Comparison of ENCODE assay signal across 1 cellular context in the genomic region with DNA sequence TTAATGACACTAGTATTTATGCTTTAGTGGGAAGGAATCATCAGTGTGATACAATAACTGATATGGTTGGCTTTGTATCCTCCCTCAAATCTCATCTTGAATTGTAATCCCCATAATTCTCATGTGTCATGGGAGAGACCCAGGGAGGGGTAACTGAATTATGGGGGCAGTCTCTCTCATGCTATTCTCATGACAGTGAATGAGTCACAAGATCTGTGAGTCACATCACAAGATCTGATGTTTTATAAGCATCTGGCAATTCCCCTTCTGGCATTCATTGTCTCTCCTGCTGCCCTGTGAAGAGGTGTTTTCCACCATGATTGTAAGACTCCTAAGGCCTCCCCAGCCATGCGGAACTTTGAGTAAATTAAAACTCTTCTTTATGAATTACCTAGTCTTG.
TF ChIP-seq lines count a peak whose summit lies in the region.

No MANE protein-coding gene starts in this region.

TF ChIP-seq in GM23338, 12 proteins besides CTCF, POLR2A, EP300 and RAD21 (continued from another document):
- TF ChIP-seq POLR2AphosphoS5 (IDR thresholded peaks at IDR 0.05; ENCODE audit: low read depth) (no peak), STAT1 (IDR thresholded peaks at IDR 0.05; ENCODE audit: unreplicated experiment) (no peak), CREB1 (CRISPR knock-in tag; IDR thresholded peaks at IDR 0.05; ENCODE audit: low read depth) (no peak), ZNF114 (CRISPR knock-in tag; IDR thresholded peaks at IDR 0.05) (no peak), EZH2 (IDR thresholded peaks at IDR 0.05; ENCODE audit: low read depth, unreplicated experiment) (no peak), NANOG (IDR thresholded peaks at IDR 0.05; ENCODE audit: borderline replicate concordance) (no peak)
- TF ChIP-seq, protein P1, sequence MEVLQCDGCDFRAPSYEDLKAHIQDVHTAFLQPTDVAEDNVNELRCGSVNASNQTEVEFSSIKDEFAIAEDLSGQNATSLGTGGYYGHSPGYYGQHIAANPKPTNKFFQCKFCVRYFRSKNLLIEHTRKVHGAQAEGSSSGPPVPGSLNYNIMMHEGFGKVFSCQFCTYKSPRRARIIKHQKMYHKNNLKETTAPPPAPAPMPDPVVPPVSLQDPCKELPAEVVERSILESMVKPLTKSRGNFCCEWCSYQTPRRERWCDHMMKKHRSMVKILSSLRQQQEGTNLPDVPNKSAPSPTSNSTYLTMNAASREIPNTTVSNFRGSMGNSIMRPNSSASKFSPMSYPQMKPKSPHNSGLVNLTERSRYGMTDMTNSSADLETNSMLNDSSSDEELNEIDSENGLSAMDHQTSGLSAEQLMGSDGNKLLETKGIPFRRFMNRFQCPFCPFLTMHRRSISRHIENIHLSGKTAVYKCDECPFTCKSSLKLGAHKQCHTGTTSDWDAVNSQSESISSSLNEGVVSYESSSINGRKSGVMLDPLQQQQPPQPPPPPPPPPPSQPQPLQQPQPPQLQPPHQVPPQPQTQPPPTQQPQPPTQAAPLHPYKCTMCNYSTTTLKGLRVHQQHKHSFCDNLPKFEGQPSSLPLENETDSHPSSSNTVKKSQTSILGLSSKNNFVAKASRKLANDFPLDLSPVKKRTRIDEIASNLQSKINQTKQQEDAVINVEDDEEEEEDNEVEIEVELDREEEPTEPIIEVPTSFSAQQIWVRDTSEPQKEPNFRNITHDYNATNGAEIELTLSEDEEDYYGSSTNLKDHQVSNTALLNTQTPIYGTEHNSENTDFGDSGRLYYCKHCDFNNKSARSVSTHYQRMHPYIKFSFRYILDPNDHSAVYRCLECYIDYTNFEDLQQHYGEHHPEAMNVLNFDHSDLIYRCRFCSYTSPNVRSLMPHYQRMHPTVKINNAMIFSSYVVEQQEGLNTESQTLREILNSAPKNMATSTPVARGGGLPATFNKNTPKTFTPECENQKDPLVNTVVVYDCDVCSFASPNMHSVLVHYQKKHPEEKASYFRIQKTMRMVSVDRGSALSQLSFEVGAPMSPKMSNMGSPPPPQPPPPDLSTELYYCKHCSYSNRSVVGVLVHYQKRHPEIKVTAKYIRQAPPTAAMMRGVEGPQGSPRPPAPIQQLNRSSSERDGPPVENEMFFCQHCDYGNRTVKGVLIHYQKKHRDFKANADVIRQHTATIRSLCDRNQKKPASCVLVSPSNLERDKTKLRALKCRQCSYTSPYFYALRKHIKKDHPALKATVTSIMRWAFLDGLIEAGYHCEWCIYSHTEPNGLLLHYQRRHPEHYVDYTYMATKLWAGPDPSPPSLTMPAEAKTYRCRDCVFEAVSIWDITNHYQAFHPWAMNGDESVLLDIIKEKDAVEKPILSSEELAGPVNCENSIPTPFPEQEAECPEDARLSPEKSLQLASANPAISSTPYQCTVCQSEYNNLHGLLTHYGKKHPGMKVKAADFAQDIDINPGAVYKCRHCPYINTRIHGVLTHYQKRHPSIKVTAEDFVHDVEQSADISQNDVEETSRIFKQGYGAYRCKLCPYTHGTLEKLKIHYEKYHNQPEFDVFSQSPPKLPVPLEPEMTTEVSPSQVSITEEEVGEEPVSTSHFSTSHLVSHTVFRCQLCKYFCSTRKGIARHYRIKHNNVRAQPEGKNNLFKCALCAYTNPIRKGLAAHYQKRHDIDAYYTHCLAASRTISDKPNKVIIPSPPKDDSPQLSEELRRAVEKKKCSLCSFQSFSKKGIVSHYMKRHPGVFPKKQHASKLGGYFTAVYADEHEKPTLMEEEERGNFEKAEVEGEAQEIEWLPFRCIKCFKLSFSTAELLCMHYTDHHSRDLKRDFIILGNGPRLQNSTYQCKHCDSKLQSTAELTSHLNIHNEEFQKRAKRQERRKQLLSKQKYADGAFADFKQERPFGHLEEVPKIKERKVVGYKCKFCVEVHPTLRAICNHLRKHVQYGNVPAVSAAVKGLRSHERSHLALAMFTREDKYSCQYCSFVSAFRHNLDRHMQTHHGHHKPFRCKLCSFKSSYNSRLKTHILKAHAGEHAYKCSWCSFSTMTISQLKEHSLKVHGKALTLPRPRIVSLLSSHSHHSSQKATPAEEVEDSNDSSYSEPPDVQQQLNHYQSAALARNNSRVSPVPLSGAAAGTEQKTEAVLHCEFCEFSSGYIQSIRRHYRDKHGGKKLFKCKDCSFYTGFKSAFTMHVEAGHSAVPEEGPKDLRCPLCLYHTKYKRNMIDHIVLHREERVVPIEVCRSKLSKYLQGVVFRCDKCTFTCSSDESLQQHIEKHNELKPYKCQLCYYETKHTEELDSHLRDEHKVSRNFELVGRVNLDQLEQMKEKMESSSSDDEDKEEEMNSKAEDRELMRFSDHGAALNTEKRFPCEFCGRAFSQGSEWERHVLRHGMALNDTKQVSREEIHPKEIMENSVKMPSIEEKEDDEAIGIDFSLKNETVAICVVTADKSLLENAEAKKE (CRISPR knock-in tag; IDR thresholded peaks at IDR 0.05), result no peak
- TF ChIP-seq, protein P2, sequence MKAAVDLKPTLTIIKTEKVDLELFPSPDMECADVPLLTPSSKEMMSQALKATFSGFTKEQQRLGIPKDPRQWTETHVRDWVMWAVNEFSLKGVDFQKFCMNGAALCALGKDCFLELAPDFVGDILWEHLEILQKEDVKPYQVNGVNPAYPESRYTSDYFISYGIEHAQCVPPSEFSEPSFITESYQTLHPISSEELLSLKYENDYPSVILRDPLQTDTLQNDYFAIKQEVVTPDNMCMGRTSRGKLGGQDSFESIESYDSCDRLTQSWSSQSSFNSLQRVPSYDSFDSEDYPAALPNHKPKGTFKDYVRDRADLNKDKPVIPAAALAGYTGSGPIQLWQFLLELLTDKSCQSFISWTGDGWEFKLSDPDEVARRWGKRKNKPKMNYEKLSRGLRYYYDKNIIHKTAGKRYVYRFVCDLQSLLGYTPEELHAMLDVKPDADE (IDR thresholded peaks at IDR 0.05), result no peak
